1 cellular context compared by ENCODE assay signal in the genomic region with DNA sequence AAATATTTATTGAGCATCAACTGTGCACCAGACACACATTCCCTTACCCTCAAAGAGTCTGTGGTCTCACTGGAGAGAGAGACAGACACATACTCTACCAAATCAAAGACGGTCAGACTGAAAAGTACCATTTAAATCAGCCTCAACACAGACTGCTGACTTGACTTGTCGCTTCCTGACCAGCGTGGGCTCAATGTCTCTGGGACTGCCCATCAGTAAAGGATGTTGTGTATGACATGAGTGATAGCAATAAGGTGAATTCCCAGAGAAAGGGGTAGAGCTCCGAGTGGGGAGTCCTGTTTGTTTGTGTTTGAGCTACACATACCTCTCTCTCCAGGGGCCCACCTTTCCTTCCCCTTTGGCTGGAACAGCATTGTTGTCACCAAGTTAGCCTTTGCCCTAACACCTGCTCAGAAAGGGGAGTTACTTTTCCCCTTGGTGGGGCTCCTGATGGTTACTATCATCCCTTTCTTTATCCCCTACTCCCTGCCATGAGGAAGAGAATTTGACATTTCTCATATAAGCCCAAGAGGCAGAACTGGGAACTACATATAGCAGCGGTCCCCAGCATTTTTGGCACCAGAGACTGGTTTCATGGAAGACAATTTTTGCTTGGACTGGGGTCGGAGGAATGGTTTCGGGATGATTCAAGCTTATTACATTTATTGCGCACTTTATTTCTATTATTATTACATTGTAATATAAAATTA.
TF ChIP-seq lines count a peak whose summit lies in the region.

No MANE protein-coding gene starts in this region.

TF ChIP-seq in GM23338, 12 proteins besides CTCF, POLR2A, EP300 and RAD21 (continued from another document):
- TF ChIP-seq ZNF462 (CRISPR knock-in tag; IDR thresholded peaks at IDR 0.05): no peak
- TF ChIP-seq CREB1 (CRISPR knock-in tag; IDR thresholded peaks at IDR 0.05; ENCODE audit: low read depth): no peak
- TF ChIP-seq EZH2 (IDR thresholded peaks at IDR 0.05; ENCODE audit: low read depth, unreplicated experiment): no peak
- TF ChIP-seq, protein P1, sequence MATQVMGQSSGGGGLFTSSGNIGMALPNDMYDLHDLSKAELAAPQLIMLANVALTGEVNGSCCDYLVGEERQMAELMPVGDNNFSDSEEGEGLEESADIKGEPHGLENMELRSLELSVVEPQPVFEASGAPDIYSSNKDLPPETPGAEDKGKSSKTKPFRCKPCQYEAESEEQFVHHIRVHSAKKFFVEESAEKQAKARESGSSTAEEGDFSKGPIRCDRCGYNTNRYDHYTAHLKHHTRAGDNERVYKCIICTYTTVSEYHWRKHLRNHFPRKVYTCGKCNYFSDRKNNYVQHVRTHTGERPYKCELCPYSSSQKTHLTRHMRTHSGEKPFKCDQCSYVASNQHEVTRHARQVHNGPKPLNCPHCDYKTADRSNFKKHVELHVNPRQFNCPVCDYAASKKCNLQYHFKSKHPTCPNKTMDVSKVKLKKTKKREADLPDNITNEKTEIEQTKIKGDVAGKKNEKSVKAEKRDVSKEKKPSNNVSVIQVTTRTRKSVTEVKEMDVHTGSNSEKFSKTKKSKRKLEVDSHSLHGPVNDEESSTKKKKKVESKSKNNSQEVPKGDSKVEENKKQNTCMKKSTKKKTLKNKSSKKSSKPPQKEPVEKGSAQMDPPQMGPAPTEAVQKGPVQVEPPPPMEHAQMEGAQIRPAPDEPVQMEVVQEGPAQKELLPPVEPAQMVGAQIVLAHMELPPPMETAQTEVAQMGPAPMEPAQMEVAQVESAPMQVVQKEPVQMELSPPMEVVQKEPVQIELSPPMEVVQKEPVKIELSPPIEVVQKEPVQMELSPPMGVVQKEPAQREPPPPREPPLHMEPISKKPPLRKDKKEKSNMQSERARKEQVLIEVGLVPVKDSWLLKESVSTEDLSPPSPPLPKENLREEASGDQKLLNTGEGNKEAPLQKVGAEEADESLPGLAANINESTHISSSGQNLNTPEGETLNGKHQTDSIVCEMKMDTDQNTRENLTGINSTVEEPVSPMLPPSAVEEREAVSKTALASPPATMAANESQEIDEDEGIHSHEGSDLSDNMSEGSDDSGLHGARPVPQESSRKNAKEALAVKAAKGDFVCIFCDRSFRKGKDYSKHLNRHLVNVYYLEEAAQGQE (IDR thresholded peaks at IDR 0.05; ENCODE audit: unreplicated experiment): no peak
- TF ChIP-seq ETS1 (IDR thresholded peaks at IDR 0.05): no peak
TF ChIP-seq in GM23338: peak in this region for 0.
